Comparison of ENCODE assay signal across 11 cellular contexts in genomic region chr3:34284959-34285358, GRCh38.
"Had no signal": no experiment of that assay in that cellular context is flagged by ENCODE, and none has a peak within 500 bp of the region (broad histone marks: within the 10 kb centered on the region; RNA-seq: fewer than 3 reads in every experiment).

No MANE protein-coding gene starts in this region.

- H3K27me3 ChIP-seq: colonic mucosa, heart left ventricle had no signal

- H3K4me1 ChIP-seq: colonic mucosa had no signal

- H3K27ac ChIP-seq: colonic mucosa, heart left ventricle had no signal

- H3K36me3 ChIP-seq: colonic mucosa, heart left ventricle, left ventricle myocardium inferior had no signal

- H3K4me3 ChIP-seq: colonic mucosa, heart left ventricle, left ventricle myocardium inferior had no signal

- H3K9me3 ChIP-seq: colonic mucosa, heart left ventricle, left ventricle myocardium inferior had no signal

- FAIRE-seq: endothelial cell of umbilical vein, frontal cortex had no signal

- DNase-seq: activated CD4-positive, alpha-beta T cell treated with anti-CD3 and anti-CD28 coated beads, Interleukin-2, amount 50 U/mL, for 1 hour; activated naive CD4-positive, alpha-beta T cell treated with anti-CD3 and anti-CD28 coated beads, Interleukin-2, amount 10 ng/mL, durations not matched to agents 7 days and 5 days; caudate nucleus; colonic mucosa; heart left ventricle; islet precursor cell; left ventricle myocardium inferior; stimulated activated CD4-positive, alpha-beta T cell treated with anti-CD3 and anti-CD28 coated beads, Interleukin-4, amount 100 ng/mL, for 1 hour; stimulated activated CD8-positive, alpha-beta memory T cell treated with anti-CD3 and anti-CD28 coated beads, Interleukin-4, amount 100 ng/mL, for 48 hours had no signal
